Comparison of ENCODE assay signal across 26 cellular contexts in the genomic region with DNA sequence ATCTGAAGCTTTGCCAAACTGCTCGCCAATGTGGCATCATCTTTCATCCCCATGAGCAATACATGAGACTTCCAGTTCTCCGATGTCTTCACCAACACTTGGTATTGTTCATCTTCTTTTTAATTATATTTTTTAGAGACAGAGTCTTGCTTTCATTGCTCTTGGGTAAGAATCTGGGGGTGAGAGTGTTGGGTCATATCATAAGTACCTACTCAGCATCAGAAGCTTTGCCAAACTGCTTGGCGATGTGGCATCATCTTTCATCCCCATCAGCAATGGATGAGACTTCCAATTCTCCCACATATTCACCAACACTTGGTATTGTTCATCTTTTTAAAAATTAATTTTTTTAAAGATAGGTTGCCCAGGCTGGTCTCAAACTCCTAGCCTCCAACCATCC.
"Had no signal": no experiment of that assay in that cellular context is flagged by ENCODE, and none has a peak within 500 bp of the region (broad histone marks: within the 10 kb centered on the region; RNA-seq: fewer than 3 reads in every experiment).

No MANE protein-coding gene starts in this region.

- H3K27ac ChIP-seq: stomach, suprapubic skin, testis, thoracic aorta, thyroid gland, tibial artery, tibial nerve, transverse colon, upper lobe of left lung, upper lobe of right lung, uterus had no signal

- H3K9me3 ChIP-seq: suprapubic skin, testis, thyroid gland, transverse colon, upper lobe of right lung, uterus had no signal

- H3K4me3 ChIP-seq: stomach, suprapubic skin, testis, thoracic aorta, thyroid gland, tibial artery, tibial nerve, transverse colon, upper lobe of left lung, upper lobe of right lung, uterus had no signal

- H3K27me3 ChIP-seq: stomach, suprapubic skin, testis, thyroid gland, tibial artery, tibial nerve, transverse colon, upper lobe of left lung, upper lobe of right lung, uterus had no signal

- FAIRE-seq: urothelium cell line had no signal

- H3K4me1 ChIP-seq: stomach, suprapubic skin, testis, thyroid gland, tibial artery, tibial nerve, transverse colon, upper lobe of left lung, upper lobe of right lung, uterus had no signal

- H3K36me3 ChIP-seq: suprapubic skin, thoracic aorta, thyroid gland, tibial artery, tibial nerve, transverse colon, upper lobe of left lung, upper lobe of right lung, uterus had no signal

- DNase-seq: stimulated activated CD4-positive, alpha-beta T cell treated with anti-CD3 and anti-CD28 coated beads, Interleukin-2, amount 100 ng/mL, for 48 hours; stimulated activated CD4-positive, alpha-beta T cell treated with anti-CD3 and anti-CD28 coated beads, Interleukin-4, amount 100 ng/mL, for 1 hour; stimulated activated CD4-positive, alpha-beta T cell treated with anti-CD3 and anti-CD28 coated beads, Interleukin-4, amount 100 ng/mL, for 24 hours; stimulated activated CD4-positive, alpha-beta T cell treated with anti-CD3 and anti-CD28 coated beads, Interleukin-4, amount 100 ng/mL, for 4 hours; stimulated activated CD8-positive, alpha-beta memory T cell treated with anti-CD3 and anti-CD28 coated beads, Interleukin-4, amount 100 ng/mL, for 48 hours; stimulated activated naive B cell treated with anti-CD40 and anti-IgM and Interleukin-4, amounts not matched to agents 10 μg/mL and 1 μg/mL and 100 μg/mL, for 72 hours; stimulated activated naive CD4-positive, alpha-beta T cell; stimulated activated naive CD4-positive, alpha-beta T cell treated with Interleukin-2 at 50 U/mL for 16 hours; stimulated activated naive CD8-positive, alpha-beta T cell treated with anti-CD3 and anti-CD28 coated beads, Interleukin-15, amount 100 ng/mL, for 72 hours; stimulated activated naive CD8-positive, alpha-beta T cell treated with anti-CD3 and anti-CD28 coated beads, Interleukin-15, Interleukin-2, amounts not matched to agents 100 U/mL and 50 U/mL, for 24 hours; stomach; substantia nigra; testis; thyroid gland; tibial artery; transverse colon; trophoblast cell; upper lobe of right lung; uterus had no signal

- ATAC-seq: stimulated activated effector memory CD8-positive, alpha-beta T cell treated with anti-CD3 and anti-CD28 coated beads, Interleukin-12 subunit alpha, Interleukin-12 subunit beta, amount 100 ng/mL, for 72 hours; stimulated activated memory B cell treated with anti-CD40 and anti-IgM and Interleukin-4, amounts not matched to agents 10 μg/mL and 1 μg/mL and 100 μg/mL, for 72 hours; stimulated activated naive B cell treated with anti-CD40 and anti-IgM and Interleukin-4, amounts not matched to agents 10 μg/mL and 1 μg/mL and 100 μg/mL, for 72 hours; stimulated activated naive CD8-positive, alpha-beta T cell treated with anti-CD3 and anti-CD28 coated beads, Interleukin-15, amount 100 ng/mL, for 72 hours; stimulated activated naive CD8-positive, alpha-beta T cell treated with anti-CD3 and anti-CD28 coated beads, Interleukin-15, Interleukin-2, amounts not matched to agents 100 U/mL and 50 U/mL, for 24 hours; upper lobe of right lung had no signal
